In genomic region chr12:11795910-11796459, GRCh38 we compare ENCODE assay signal across 10 cellular contexts.
DNase-seq lines count a peak whose midpoint lies in the region; ATAC-seq and TF ChIP-seq lines count a peak whose summit lies in the region.
"Had no signal": no experiment of that assay in that cellular context is flagged by ENCODE, and none has a peak within 500 bp of the region (broad histone marks: within the 10 kb centered on the region; RNA-seq: fewer than 3 reads in every experiment).

No MANE protein-coding gene starts in this region.

- peaks cover 4% of the 10 kb centered on the region; the same call in 1 of the 2 replicates for H3K9me2 ChIP-seq in GM23338 (ENCODE audit: insufficient read depth)

- H3K4me3 Mint-ChIP-seq in GM23338 = no peak overlapping the region; the same call in 2 of the 3 replicates

- ATAC-seq in GM23338 (peak; percentile 40), HG02885 (IDR thresholded peaks at IDR 0.05; ENCODE audit: poor library complexity, unreplicated experiment) (no peak), HG03135 (IDR thresholded peaks at IDR 0.05; ENCODE audit: unreplicated experiment) (no peak), GM21529 (IDR thresholded peaks at IDR 0.05; ENCODE audit: unreplicated experiment) (no peak)
- ATAC-seq: GM12878 had no signal

- no peaks in the 10 kb centered on the region for H4K20me1 ChIP-seq in GM23338 (replicated peaks; ENCODE audit: insufficient read depth)

- no peaks in the 10 kb centered on the region for H3K27me3 ChIP-seq in GM23338 (ENCODE audit: insufficient read depth)
- no peaks in the 10 kb centered on the region for H3K27me3 ChIP-seq in SJCRH30

- TF ChIP-seq CTCF in GM23338 (conservative IDR thresholded peaks at IDR 0.05; ENCODE audit: low read depth in 2 of 2) = no peak

- no peak overlapping the region for H2AFZ ChIP-seq in GM23338

- H3K27ac Mint-ChIP-seq in GM23338 = 0 out of 2 replicates have a peak overlapping the region, but pooled peaks have one; percentile 24

- H3K36me3 Mint-ChIP-seq in GM23338 (ENCODE audit: low read depth) = peaks cover 3% of the 10 kb centered on the region; the same call in 1 of the 3 replicates

- peak overlapping the region; percentile 5 for H3K4me2 ChIP-seq in GM23338

- no peaks in the 10 kb centered on the region; the same call in 1 of the 2 replicates for H3K79me2 ChIP-seq in GM23338 (replicated peaks; ENCODE audit: insufficient read depth)

- no peaks in the 10 kb centered on the region for H3K9me3 Mint-ChIP-seq in GM23338

- no peak overlapping the region for H3K4me3 ChIP-seq in GM23338
- peak overlapping the region; percentile 6 for H3K4me3 ChIP-seq in SJCRH30
- H3K4me3 ChIP-seq: GM12878 had no signal

- H3K4me1 ChIP-seq in GM23338 (ENCODE audit: insufficient read depth) (peaks cover 12% of the 10 kb centered on the region), SJCRH30 (peaks cover 45% of the 10 kb centered on the region)

- peak; percentile 59 for DNase-seq in GM23338 (ENCODE audit: low spot score)
- DNase-seq in SJCRH30 = peak; percentile 24 to 69
- peak; percentile 40 for DNase-seq in fibroblast of gingiva (ENCODE audit: low read depth)
- DNase-seq in renal cortical epithelial cell (ENCODE audit: low read depth) = peak; percentile 91
- no peak for DNase-seq in NCI-H1694 (lab: John Stamatoyannopoulos, UW)
- DNase-seq: NCI-H510A had no signal

- no peak overlapping the region for H3K27ac ChIP-seq in GM23338 (ENCODE audit: low read depth)
- H3K27ac ChIP-seq in SJCRH30 = peak overlapping the region; percentile 52

- H3K4me1 Mint-ChIP-seq in GM23338 = peaks cover 29% of the 10 kb centered on the region

- no peaks in the 10 kb centered on the region for H3K27me3 Mint-ChIP-seq in GM23338 (ENCODE audit: insufficient read depth, low read depth, poor library complexity)

- H3K36me3 ChIP-seq in GM23338 (ENCODE audit: insufficient read depth) = no peaks in the 10 kb centered on the region
- peaks cover 2% of the 10 kb centered on the region; the same call in 1 of the 2 replicates for H3K36me3 ChIP-seq in SJCRH30

- H3K9me3 ChIP-seq in SJCRH30 (replicated peaks) = no peaks in the 10 kb centered on the region; the same call in 1 of the 2 replicates

- no peaks in the 10 kb centered on the region for H3F3A ChIP-seq in GM23338 (replicated peaks; ENCODE audit: low read depth)

TF ChIP-seq in GM23338, 12 proteins besides CTCF, POLR2A, EP300 and RAD21:
- no peak for TF ChIP-seq CREB1 (CRISPR knock-in tag; IDR thresholded peaks at IDR 0.05; ENCODE audit: low read depth)
- no peak for TF ChIP-seq JUNB (IDR thresholded peaks at IDR 0.05; ENCODE audit: unreplicated experiment)
- no peak for TF ChIP-seq NANOG (IDR thresholded peaks at IDR 0.05; ENCODE audit: borderline replicate concordance)
- TF ChIP-seq POLR2AphosphoS5 (IDR thresholded peaks at IDR 0.05; ENCODE audit: low read depth) = no peak
- TF ChIP-seq EZH2 (IDR thresholded peaks at IDR 0.05; ENCODE audit: low read depth, unreplicated experiment) = no peak
- TF ChIP-seq ZNF114 (CRISPR knock-in tag; IDR thresholded peaks at IDR 0.05) = no peak
- TF ChIP-seq ETS1 (IDR thresholded peaks at IDR 0.05) = no peak
- no peak for TF ChIP-seq STAT1 (IDR thresholded peaks at IDR 0.05; ENCODE audit: unreplicated experiment)
